Comparison of ENCODE assay signal across 17 cellular contexts in the genomic region with DNA sequence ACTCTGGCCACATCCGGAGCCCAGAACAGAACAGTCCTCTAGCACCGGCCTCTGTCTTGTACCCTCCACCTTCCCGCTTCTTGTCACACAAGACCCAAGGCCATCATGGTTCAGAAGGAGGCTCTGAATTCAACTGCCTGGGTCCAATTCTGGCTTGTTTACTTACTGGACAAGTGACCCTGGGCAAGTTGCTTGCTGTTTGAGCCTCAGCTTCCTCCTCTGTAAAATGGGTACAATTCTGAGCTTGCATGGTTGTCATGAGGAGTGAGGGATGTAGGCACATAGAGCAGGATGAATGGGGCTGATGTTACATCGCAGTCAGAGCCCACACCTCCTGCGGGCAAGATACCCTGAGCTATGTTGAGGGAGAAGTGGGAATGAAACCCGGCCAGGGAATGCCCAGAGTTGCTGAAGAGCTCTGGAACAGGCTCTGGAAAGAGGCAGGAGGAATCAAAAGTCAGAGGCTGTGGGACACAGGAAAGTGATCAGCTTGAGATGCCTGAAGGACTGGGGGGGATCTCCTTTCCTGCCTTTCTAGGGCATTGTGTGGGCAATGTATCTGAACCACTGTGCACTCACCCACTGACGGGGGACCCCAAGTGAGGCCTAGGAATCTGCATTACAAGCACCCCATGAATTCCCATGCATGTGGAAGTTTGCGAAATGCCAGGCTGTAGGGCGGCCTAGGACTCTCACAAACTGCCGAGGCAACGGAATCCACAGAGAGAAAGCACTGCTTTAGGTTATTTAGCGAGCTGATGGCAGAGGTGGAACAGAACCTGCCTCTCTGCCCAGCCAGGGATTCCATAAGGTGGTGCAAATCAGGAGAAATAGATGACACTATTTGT. TPM values are rescaled to one million over a fixed set of nuclear protein-coding genes. Genes with fewer than 3 reads are reported as not detected.
DNase-seq lines count a peak whose midpoint lies in the region; ATAC-seq, FAIRE-seq and TF ChIP-seq lines count a peak whose summit lies in the region.
"Had no signal": no experiment of that assay in that cellular context is flagged by ENCODE, and none has a peak within 500 bp of the region (broad histone marks: within the 10 kb centered on the region; RNA-seq: fewer than 3 reads in every experiment).

No MANE protein-coding gene starts in this region.

- WGBS in A549 (ENCODE audit: missing lambda C conversion rate), result 83% methylated on average over 12 of the region's 12 CpGs

- no peak for TF ChIP-seq EP300 in A549 (IDR thresholded peaks at IDR 0.05)

- peak overlapping the region; percentile 98 for H3K9ac ChIP-seq in rectal smooth muscle tissue (ENCODE audit: low read length)

- no peak for DNase-seq in A549 (ENCODE audit: low read depth in 1 of 2, low spot score in 1 of 2)
- DNase-seq in astrocyte of the spinal cord (ENCODE audit: low read depth, low spot score), result no peak
- no peak for DNase-seq in kidney epithelial cell (ENCODE audit: low read depth)
- no peak for DNase-seq in HK-2 (ENCODE audit: unreplicated experiment)
- DNase-seq in WERI-Rb-1, result no peak
- no peak for DNase-seq in WTC11 (ENCODE audit: low spot score)
- DNase-seq: activated CD4-positive, alpha-beta T cell treated with anti-CD3 and anti-CD28 coated beads for 1 hour; activated T-cell treated with anti-CD3 and anti-CD28 coated beads, Interleukin-2, amount 50 U/mL, for 72 hours; AML-193; DMS79; NCI-H1694 treated with DMSO at 0.1 percent for 48 hours had no signal

- in situ Hi-C loops in astrocyte of the spinal cord (cut with HindIII; ENCODE audit: low sequenced_read_pairs), result no loop called here

- H3K27me3 ChIP-seq in kidney epithelial cell (ENCODE audit: control insufficient read depth, insufficient read depth, low read length), result no peaks in the 10 kb centered on the region
- no peaks in the 10 kb centered on the region for H3K27me3 ChIP-seq in rectal smooth muscle tissue (ENCODE audit: control insufficient read depth, insufficient read depth, low read length)
- no peaks in the 10 kb centered on the region for H3K27me3 ChIP-seq in WERI-Rb-1 (ENCODE audit: insufficient read depth, low read depth, severe bottlenecking)

- H3K4me2 ChIP-seq in A549, result no peak overlapping the region
- H3K4me2 ChIP-seq: GM23338 had no signal

- no peaks in the 10 kb centered on the region for H3K9me3 Mint-ChIP-seq in WTC11
- H3K9me3 Mint-ChIP-seq: activated T-cell treated with anti-CD3 and anti-CD28 coated beads, Interleukin-2, amount 50 U/mL, for 72 hours; GM23338 had no signal

- CTCF ChIA-PET in A549 (lab: Yijun Ruan, JAX) (interaction anchor here (0.7 to 52.1 kb wide), 7 partner anchors 8 to 156 kb away, joined by 3 to 1709 read pairs (median 3); partner anchors contain the start of genes IL17B and PCYOX1L), WTC11 (lab: Charles Lee) (interaction anchor here (1.8 to 5.7 kb wide), 5 partner anchors 11 to 41 kb away, joined by 5 to 45 read pairs (median 9); no protein-coding TSS in a partner anchor)

- TF ChIP-seq POLR2A in A549 (IDR thresholded peaks at IDR 0.05; ENCODE audit: low read length), result no peak

- no peaks in the 10 kb centered on the region for H3K9me3 ChIP-seq in A549
- H3K9me3 ChIP-seq in WERI-Rb-1 (ENCODE audit: severe bottlenecking), result no peaks in the 10 kb centered on the region

- H3K27ac ChIP-seq in A549, result peak overlapping the region in 1 of 2 experiments; percentile 82; a peak in 2 of 6 replicates
- peak overlapping the region; percentile 99 for H3K27ac ChIP-seq in rectal smooth muscle tissue (ENCODE audit: low read depth, low read length)
- H3K27ac ChIP-seq in WERI-Rb-1, result no peak overlapping the region

- peaks cover 40% of the 10 kb centered on the region for H3K4me1 Mint-ChIP-seq in WTC11

- no peak for TF ChIP-seq RAD21 in A549 (conservative IDR thresholded peaks at IDR 0.05 in 1 of 2, IDR thresholded peaks at IDR 0.05 in 1 of 2)

- ATAC-seq in A549 (no peak), GM21447 (IDR thresholded peaks at IDR 0.05; ENCODE audit: unreplicated experiment) (no peak), WTC11 (no peak)
- ATAC-seq: activated T-cell treated with anti-CD3 and anti-CD28 coated beads, Interleukin-2, amount 50 U/mL, for 72 hours; GM12878; GM23338 had no signal

- H3K36me3 ChIP-seq in kidney epithelial cell (ENCODE audit: control insufficient read depth, insufficient read depth, low read length), result no peaks in the 10 kb centered on the region
- H3K36me3 ChIP-seq in rectal smooth muscle tissue (ENCODE audit: control insufficient read depth, insufficient read depth, low read length), result peaks cover 54% of the 10 kb centered on the region
- H3K36me3 ChIP-seq in WERI-Rb-1, result no peaks in the 10 kb centered on the region

- peaks cover 39% of the 10 kb centered on the region for H3K4me1 ChIP-seq in A549
- H3K4me1 ChIP-seq in rectal smooth muscle tissue (ENCODE audit: control insufficient read depth, insufficient read depth, low read length), result peaks cover 30% of the 10 kb centered on the region

- H3K27me3 Mint-ChIP-seq in WTC11 (ENCODE audit: low read depth), result no peaks in the 10 kb centered on the region

- POLR2A ChIA-PET in A549 (lab: Yijun Ruan, JAX), result no interaction called here
- POLR2A ChIA-PET in WTC11 (lab: Charles Lee), result no interaction called here

- H3K4me3 ChIP-seq in A549 (no peak overlapping the region), astrocyte of the spinal cord (ENCODE audit: low read depth, low read length) (peak overlapping the region; percentile 56), kidney epithelial cell (ENCODE audit: low read depth, low read length) (peak overlapping the region; percentile 21), rectal smooth muscle tissue (ENCODE audit: low read length) (peak overlapping the region; percentile 93), WERI-Rb-1 (ENCODE audit: low read depth, low read length) (no peak overlapping the region)
- H3K4me3 ChIP-seq: GM12878, GM23338 had no signal

- H3K27ac Mint-ChIP-seq in WTC11, result no peak overlapping the region
- H3K27ac Mint-ChIP-seq: activated T-cell treated with anti-CD3 and anti-CD28 coated beads, Interleukin-2, amount 50 U/mL, for 72 hours; GM23338 had no signal

- FAIRE-seq in A549 (lab: Jason Lieb, UNC), result no peak
- FAIRE-seq: bronchial epithelial cell, GM12878 had no signal

- no peak for TF ChIP-seq CTCF in A549 (IDR thresholded peaks at IDR 0.05)
- TF ChIP-seq CTCF in astrocyte of the spinal cord (IDR thresholded peaks at IDR 0.05; ENCODE audit: low read depth, low read length), result no peak
- no peak for TF ChIP-seq CTCF in kidney epithelial cell (IDR thresholded peaks at IDR 0.05; ENCODE audit: insufficient read depth, low read length, poor library complexity, severe bottlenecking)
- TF ChIP-seq CTCF in WERI-Rb-1 (IDR thresholded peaks at IDR 0.05; ENCODE audit: low read depth, low read length), result no peak
- TF ChIP-seq CTCF in WTC11 (IDR thresholded peaks at IDR 0.05), result no peak

- no peak overlapping the region for H3K4me3 Mint-ChIP-seq in WTC11
- H3K4me3 Mint-ChIP-seq: activated T-cell treated with anti-CD3 and anti-CD28 coated beads, Interleukin-2, amount 50 U/mL, for 72 hours; GM23338 had no signal

- no peaks in the 10 kb centered on the region for H3K36me3 Mint-ChIP-seq in WTC11

TF ChIP-seq in A549, 52 proteins besides CTCF, POLR2A, EP300 and RAD21:
- no peak for TF ChIP-seq ZSCAN20 (CRISPR knock-in tag; IDR thresholded peaks at IDR 0.05)
- peak; percentile 76; the same call in 1 of the 2 replicates for TF ChIP-seq KDM1A (IDR thresholded peaks at IDR 0.05; ENCODE audit: low read depth)
- TF ChIP-seq FOSB (CRISPR knock-in tag; IDR thresholded peaks at IDR 0.05), result no peak

TF ChIP-seq in WTC11, 78 proteins besides CTCF, POLR2A, EP300 and RAD21:
- TF ChIP-seq ERG (CRISPR knock-in tag; IDR thresholded peaks at IDR 0.05), result no peak

RNA-seq across cellular contexts. Expression of gene IL17B, which starts 29.4 kb away (rescaled TPM):
- polyA plus RNA-seq in A549 (2011; rRNA removed) (0.23 and 0.30 TPM in 2 replicates), A549 (2017; fragmentation: RNase III; extraction: RNeasy Plus Mini Kit Qiagen cat#74134 plus additional on column Dnase treatment) (not detected in 3 replicates)
- 0.33 and 0.34 TPM in 2 replicates for polyA plus RNA-seq in A549 (2012; cell fraction: cytosol; rRNA removed)
- polyA plus RNA-seq in A549 (2012; cell fraction: nucleus; rRNA removed), result 0.28 and 0.49 TPM in 2 replicates
- not detected in 2 replicates for polyA minus RNA-seq in A549 (2011; rRNA and poly(A)+ RNA removed)
- total RNA-seq in kidney epithelial cell (not detected in 2 replicates), WTC11 (2021) (not detected in 3 replicates)
- total RNA-seq: activated T-cell treated with anti-CD3 and anti-CD28 coated beads, Interleukin-2, amount 50 U/mL, for 72 hours; bronchial epithelial cell; GM12878; GM23338; ureter had no signal
- polyA plus RNA-seq: GM12878, GM23338 had no signal

RNA-seq across cellular contexts. Expression of gene PCYOX1L, which starts 50.6 kb away (rescaled TPM):
- polyA plus RNA-seq in A549 (2011; rRNA removed), result 6.7 and 7.0 TPM in 2 replicates
- 4.3 and 5.1 TPM in 2 replicates for polyA plus RNA-seq in A549 (2012; cell fraction: cytosol; rRNA removed)
- polyA plus RNA-seq in A549 (2012; cell fraction: nucleus; rRNA removed), result 9.9 and 10.8 TPM in 2 replicates
- 1.8 to 2.2 TPM (median 2.1 TPM) in 3 replicates for polyA plus RNA-seq in A549 (2017; fragmentation: RNase III; extraction: RNeasy Plus Mini Kit Qiagen cat#74134 plus additional on column Dnase treatment)
- polyA minus RNA-seq in A549 (2011; rRNA and poly(A)+ RNA removed), result 4.6 and 5.8 TPM in 2 replicates
- 8.6 and 11.9 TPM in 2 replicates for total RNA-seq in kidney epithelial cell
- total RNA-seq in WTC11 (2021), result 8.1 to 19.2 TPM (median 17.2 TPM) in 3 replicates

Comparison
In these comparisons a context has a peak if more than half of its experiments do, and no peak if none do; other contexts are left out.
1. H3K4me3 ChIP-seq: peak in astrocyte of the spinal cord (single experiment), kidney epithelial cell (single experiment) and rectal smooth muscle tissue (single experiment); none in A549 (single experiment) and WERI-Rb-1 (single experiment).